ENCODE assay signal across 5 cellular contexts in genomic region chr1:155895617-155896016, GRCh38. TPM values are rescaled to one million over a fixed set of nuclear protein-coding genes. Genes with fewer than 3 reads are reported as not detected.
"Had no signal": no experiment of that assay in that cellular context is flagged by ENCODE, and none has a peak within 500 bp of the region (broad histone marks: within the 10 kb centered on the region; RNA-seq: fewer than 3 reads in every experiment).

No MANE protein-coding gene starts in this region.

RNA-seq across cellular contexts. Expression of gene SYT11, which starts 36.2 kb away (rescaled TPM):
- total RNA-seq: HT-29 had no signal

RNA-seq across cellular contexts. Expression of gene RXFP4, which starts 45.8 kb away (rescaled TPM):
- total RNA-seq: IMR-90, M059J, Right ventricle myocardium superior, SJSA1 had no signal
- polyA plus RNA-seq: IMR-90 had no signal
